ENCODE assay signal across 8 cellular contexts in genomic region chr7:156640257-156640948, GRCh38. TPM values are rescaled to one million over a fixed set of nuclear protein-coding genes. Genes with fewer than 3 reads are reported as not detected.
DNase-seq lines count a peak whose midpoint lies in the region; ATAC-seq and TF ChIP-seq lines count a peak whose summit lies in the region.

Gene RNF32 (plus strand): TSS chr7:156640774. CDS start chr7:156643878, 3,104 bp downstream.

- peaks cover 11% of the 10 kb centered on the region for H3K4me1 Mint-ChIP-seq in activated T-cell treated with anti-CD3 and anti-CD28 coated beads, Interleukin-2, amount 50 U/mL, for 4 hours (ENCODE audit: low read depth)
- peaks cover 7 to 48% (median 17%) of the 10 kb centered on the region in 7 donors for H3K4me1 Mint-ChIP-seq in naive thymus-derived CD4-positive, alpha-beta T cell
- peaks cover 10% of the 10 kb centered on the region for H3K4me1 Mint-ChIP-seq in stimulated activated effector memory CD8-positive, alpha-beta T cell treated with anti-CD3 and anti-CD28 coated beads, Interleukin-12 subunit alpha, Interleukin-12 subunit beta, amount 100 ng/mL, for 72 hours

- H3K27ac Mint-ChIP-seq in naive thymus-derived CD4-positive, alpha-beta T cell = peak within 1 kb of the TSS in 8 of 9 donors; percentile 50 to 100 (median 84)
- peak within 1 kb of the TSS; percentile 90 for H3K27ac Mint-ChIP-seq in stimulated activated effector memory CD8-positive, alpha-beta T cell treated with anti-CD3 and anti-CD28 coated beads, Interleukin-12 subunit alpha, Interleukin-12 subunit beta, amount 100 ng/mL, for 72 hours

- H3K4me3 Mint-ChIP-seq in activated T-cell treated with anti-CD3 and anti-CD28 coated beads, Interleukin-2, amount 50 U/mL, for 4 hours = peak within 1 kb of the TSS; percentile 82
- H3K4me3 Mint-ChIP-seq in naive thymus-derived CD4-positive, alpha-beta T cell = peak within 1 kb of the TSS; percentile 78 to 98 (median 87)
- H3K4me3 Mint-ChIP-seq in stimulated activated effector memory CD8-positive, alpha-beta T cell treated with anti-CD3 and anti-CD28 coated beads, Interleukin-12 subunit alpha, Interleukin-12 subunit beta, amount 100 ng/mL, for 72 hours = peak within 1 kb of the TSS; percentile 77

- WGBS in esophagus muscularis mucosa = 3% methylated on average over 33 of the region's 85 CpGs

- POLR2A ChIA-PET in OCI-LY7 (lab: Charles Lee) = interaction anchor here (0.6 to 1.7 kb wide), 4 partner anchors 12 to 913 kb away, joined by 3 to 8 read pairs (median 5); no protein-coding TSS in a partner anchor
- POLR2A ChIA-PET in naive thymus-derived CD4-positive, alpha-beta T cell (lab: Charles Lee) = interaction anchor here (0.6 kb wide), 1 partner anchor 94 kb away, joined by 4 read pairs; no protein-coding TSS in a partner anchor

- no TSS peak for BruUV-seq in OCI-LY7 (replicated peaks; lab: Mats Ljungman, UMichigan)

- TF ChIP-seq CTCF in OCI-LY7 (conservative IDR thresholded peaks at IDR 0.05; ENCODE audit: low read length) = no peak
- TF ChIP-seq CTCF in esophagus muscularis mucosa (IDR thresholded peaks at IDR 0.05) = no peak

- H3K27me3 ChIP-seq in esophagus muscularis mucosa = peaks cover 0 to 7% (median 0%) of the 10 kb centered on the region in 4 donors
- no peaks in the 10 kb centered on the region for H3K27me3 ChIP-seq in naive thymus-derived CD4-positive, alpha-beta T cell (ENCODE audit: control insufficient read depth in 2 of 2, insufficient read depth in 2 of 2, low read length in 2 of 2)

- no peaks in the 10 kb centered on the region for H3K36me3 ChIP-seq in OCI-LY7 (ENCODE audit: insufficient read depth, low read length)
- no peaks in the 10 kb centered on the region for H3K36me3 ChIP-seq in esophagus muscularis mucosa
- H3K36me3 ChIP-seq in naive thymus-derived CD4-positive, alpha-beta T cell (ENCODE audit: control insufficient read depth in 2 of 3, insufficient read depth in 3 of 3, low read length in 3 of 3) = no peaks in the 10 kb centered on the region

- peak within 1 kb of the TSS; percentile 89 for H3K4me2 ChIP-seq in OCI-LY7 (ENCODE audit: low read length)

- peak within 1 kb of the TSS; percentile 93 for H2AFZ ChIP-seq in OCI-LY7 (ENCODE audit: low read length)

- CTCF ChIA-PET in OCI-LY7 (lab: Charles Lee; ENCODE audit: unreplicated experiment) = no interaction called here
- CTCF ChIA-PET in naive thymus-derived CD4-positive, alpha-beta T cell (lab: Charles Lee) = no interaction called here

- TF ChIP-seq POLR2A in esophagus muscularis mucosa (IDR thresholded peaks at IDR 0.05; ENCODE audit: low read depth) = no peak

- peak within 1 kb of the TSS; percentile 82 for H3K4me3 ChIP-seq in OCI-LY7 (ENCODE audit: low read depth, low read length, poor library complexity, severe bottlenecking)
- H3K4me3 ChIP-seq in esophagus muscularis mucosa = peak within 1 kb of the TSS; percentile 57 to 89 (median 68)
- peak within 1 kb of the TSS; percentile 77 for H3K4me3 ChIP-seq in naive thymus-derived CD4-positive, alpha-beta T cell (ENCODE audit: low read length)

- intact Hi-C loops in OCI-LY7 (cut with micrococcal nuclease; ENCODE audit: unreplicated experiment) = loop anchor here (10.0 kb wide), 1 partner anchor 174 kb away; no protein-coding TSS in a partner anchor
- intact Hi-C loops in esophagus muscularis mucosa (cut with DNase I) = loop anchor here (10.0 kb wide), 2 partner anchors 56 to 996 kb away; partner anchors contain the start of gene RBM33
- intact Hi-C loops in naive thymus-derived CD4-positive, alpha-beta T cell (cut with micrococcal nuclease) = loop anchor here (1.0 to 10.0 kb wide), 13 partner anchors 14 to 1342 kb away; partner anchors contain the start of genes DNAJB6 (in 1 of the 2), LMBR1 (in 1 of the 2), RBM33 (in 1 of the 2) and UBE3C (in 1 of the 2)

- H3K4me1 ChIP-seq in OCI-LY7 (ENCODE audit: insufficient read depth, low read length, poor library complexity, severe bottlenecking) (peaks cover 19% of the 10 kb centered on the region), esophagus muscularis mucosa (peaks cover 7 to 21% (median 19%) of the 10 kb centered on the region in 4 donors)
- peaks cover 6% of the 10 kb centered on the region in 2 donors for H3K4me1 ChIP-seq in naive thymus-derived CD4-positive, alpha-beta T cell (ENCODE audit: control insufficient read depth in 2 of 2, insufficient read depth in 2 of 2, low read length in 2 of 2)

- H3K79me2 ChIP-seq in OCI-LY7 (ENCODE audit: insufficient read depth, low read depth, low read length) = no peaks in the 10 kb centered on the region

- no peaks in the 10 kb centered on the region for H3K36me3 Mint-ChIP-seq in activated T-cell treated with anti-CD3 and anti-CD28 coated beads, Interleukin-2, amount 50 U/mL, for 4 hours (ENCODE audit: insufficient read depth)
- peaks cover 3 to 28% (median 6%) of the 10 kb centered on the region in 5 donors for H3K36me3 Mint-ChIP-seq in naive thymus-derived CD4-positive, alpha-beta T cell
- H3K36me3 Mint-ChIP-seq in stimulated activated effector memory CD8-positive, alpha-beta T cell treated with anti-CD3 and anti-CD28 coated beads, Interleukin-12 subunit alpha, Interleukin-12 subunit beta, amount 100 ng/mL, for 72 hours = peaks cover 21% of the 10 kb centered on the region

- H3K27me3 Mint-ChIP-seq in activated T-cell treated with anti-CD3 and anti-CD28 coated beads, Interleukin-2, amount 50 U/mL, for 4 hours (ENCODE audit: low read depth) = peaks cover 18% of the 10 kb centered on the region
- peaks cover 12 to 65% (median 42%) of the 10 kb centered on the region in 5 donors for H3K27me3 Mint-ChIP-seq in naive thymus-derived CD4-positive, alpha-beta T cell

- H3K9me3 ChIP-seq in OCI-LY7 (ENCODE audit: low read length) (no peaks in the 10 kb centered on the region), esophagus muscularis mucosa (peaks cover 0 to 8% (median 0%) of the 10 kb centered on the region in 4 donors)
- peaks cover 0 to 5% (median 0%) of the 10 kb centered on the region in 3 experiments for H3K9me3 ChIP-seq in naive thymus-derived CD4-positive, alpha-beta T cell (ENCODE audit: control insufficient read depth in 2 of 3, low read length in 3 of 3)

- H3K27ac ChIP-seq in OCI-LY7 (ENCODE audit: low read depth, low read length, poor library complexity, severe bottlenecking) = peak within 1 kb of the TSS; percentile 51
- H3K27ac ChIP-seq in esophagus muscularis mucosa (replicated peaks in 1 of 4) = peak within 1 kb of the TSS; percentile 8 to 71 (median 58)
- H3K27ac ChIP-seq in naive thymus-derived CD4-positive, alpha-beta T cell (ENCODE audit: low read depth, low read length) = peak within 1 kb of the TSS; percentile 67

- H3K9me2 ChIP-seq in OCI-LY7 (ENCODE audit: insufficient read depth, low read length) = no peaks in the 10 kb centered on the region

- TF ChIP-seq EP300 in esophagus muscularis mucosa (IDR thresholded peaks at IDR 0.05) = no peak

- peak; percentile 88 for ATAC-seq in GM21360 (IDR thresholded peaks at IDR 0.05; ENCODE audit: unreplicated experiment)
- peak; percentile 88 to 90 for ATAC-seq in activated T-cell treated with anti-CD3 and anti-CD28 coated beads, Interleukin-2, amount 50 U/mL, for 4 hours
- peak; percentile 88 for ATAC-seq in naive thymus-derived CD4-positive, alpha-beta T cell
- ATAC-seq in stimulated activated effector memory CD8-positive, alpha-beta T cell treated with anti-CD3 and anti-CD28 coated beads, Interleukin-12 subunit alpha, Interleukin-12 subunit beta, amount 100 ng/mL, for 72 hours = peak; percentile 88

- peaks cover 8% of the 10 kb centered on the region for H3K9me3 Mint-ChIP-seq in activated T-cell treated with anti-CD3 and anti-CD28 coated beads, Interleukin-2, amount 50 U/mL, for 4 hours
- H3K9me3 Mint-ChIP-seq in naive thymus-derived CD4-positive, alpha-beta T cell = peaks cover 0 to 25% (median 8%) of the 10 kb centered on the region in 11 donors
- H3K9me3 Mint-ChIP-seq in stimulated activated effector memory CD8-positive, alpha-beta T cell treated with anti-CD3 and anti-CD28 coated beads, Interleukin-12 subunit alpha, Interleukin-12 subunit beta, amount 100 ng/mL, for 72 hours = peaks cover 3% of the 10 kb centered on the region

- DNase-seq in COR-L47 (lab: John Stamatoyannopoulos, UW) (peak; percentile 87), HT1080 (ENCODE audit: low read depth) (peak; percentile 83), OCI-LY7 (ENCODE audit: low spot score) (peak; percentile 93), esophagus muscularis mucosa (ENCODE audit: extremely low spot score) (peak; percentile 95)
- DNase-seq in activated T-cell treated with anti-CD3 and anti-CD28 coated beads, Interleukin-2, amount 50 U/mL, for 4 hours = peak; percentile 95
- DNase-seq in naive thymus-derived CD4-positive, alpha-beta T cell = peak; percentile 72 to 100 (median 81)
- DNase-seq in stimulated activated effector memory CD8-positive, alpha-beta T cell treated with anti-CD3 and anti-CD28 coated beads, Interleukin-12 subunit alpha, Interleukin-12 subunit beta, amount 100 ng/mL, for 72 hours (ENCODE audit: low spot score in 2 of 2) = peak; percentile 97 to 98

- H4K20me1 ChIP-seq in OCI-LY7 (ENCODE audit: insufficient read depth, low read length) = no peaks in the 10 kb centered on the region

RNA-seq across cellular contexts. Expression of gene RNF32, which starts in this region (rescaled TPM):
- 1.2 and 1.7 TPM in 2 replicates for total RNA-seq in HT1080 (2014; rRNA removed; shearing (Covaris generic))
- 1.6 and 3.2 TPM in 2 replicates for polyA plus RNA-seq in HT1080 (2015; cell fraction: cytosol; rRNA removed)
- 1.7 and 2.8 TPM in 2 replicates for polyA plus RNA-seq in HT1080 (2015; cell fraction: nucleus; rRNA removed)
- 3.2 and 3.8 TPM in 2 replicates for total RNA-seq in OCI-LY7 (2014; rRNA removed; shearing (Covaris generic))
- total RNA-seq in OCI-LY7 (2022) (3.6 and 3.9 TPM in 2 replicates), esophagus muscularis mucosa (1 to 10 TPM in 1 of 4 donors, under 1 TPM in 2, not detected in 1; 0.29 to 1.1 (median 0.83) TPM)
- under 1 TPM; 0.13 to 0.43 (median 0.24) TPM for total RNA-seq in activated T-cell treated with anti-CD3 and anti-CD28 coated beads, Interleukin-2, amount 50 U/mL, for 4 hours
- total RNA-seq in naive thymus-derived CD4-positive, alpha-beta T cell = 1 to 10 TPM in 2 of 5 experiments, under 1 TPM in 2, not detected in 1; 0.81 to 2.1 (median 0.99) TPM
- under 1 TPM in 1 of 2 donors, not detected in 1; 0.66 TPM for polyA plus RNA-seq in naive thymus-derived CD4-positive, alpha-beta T cell

Comparison
In these comparisons a context has a peak if more than half of its experiments do, and no peak if none do; other contexts are left out.
1. Peak in every context shown above with its lines: DNase-seq, ATAC-seq, H3K4me3 ChIP-seq and H3K27ac ChIP-seq.
2. Peak in DNase-seq and ATAC-seq in activated T-cell treated with anti-CD3 and anti-CD28 coated beads, Interleukin-2, amount 50 U/mL, for 4 hours; RNA of the gene not detected or under 1 TPM.